1 cellular context compared by ENCODE assay signal in the genomic region with DNA sequence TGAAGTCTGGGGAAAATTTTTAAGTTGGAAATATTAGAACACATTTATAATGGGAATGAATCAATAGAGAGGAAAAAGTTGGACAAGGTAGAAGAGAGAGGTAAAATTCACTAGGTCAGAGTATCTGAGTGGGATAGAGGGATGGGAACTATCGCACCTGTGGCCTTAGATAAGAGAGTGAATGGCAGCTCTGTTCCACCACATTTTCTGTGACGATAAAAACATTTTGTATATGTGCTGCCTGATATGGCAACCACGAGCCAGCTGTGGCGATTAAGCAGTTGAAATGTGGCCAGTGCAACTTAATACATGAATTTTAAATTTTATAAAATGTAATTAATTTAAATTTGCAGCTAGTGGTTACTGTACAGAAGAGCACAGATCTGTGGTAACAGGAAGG.
TF ChIP-seq lines count a peak whose summit lies in the region.

No MANE protein-coding gene starts in this region.

TF ChIP-seq in K562, 482 proteins besides CTCF, POLR2A, EP300 and RAD21 (continued from another document and continues in another):
- TF ChIP-seq, protein P1, sequence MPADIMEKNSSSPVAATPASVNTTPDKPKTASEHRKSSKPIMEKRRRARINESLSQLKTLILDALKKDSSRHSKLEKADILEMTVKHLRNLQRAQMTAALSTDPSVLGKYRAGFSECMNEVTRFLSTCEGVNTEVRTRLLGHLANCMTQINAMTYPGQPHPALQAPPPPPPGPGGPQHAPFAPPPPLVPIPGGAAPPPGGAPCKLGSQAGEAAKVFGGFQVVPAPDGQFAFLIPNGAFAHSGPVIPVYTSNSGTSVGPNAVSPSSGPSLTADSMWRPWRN (IDR thresholded peaks at IDR 0.05; ENCODE audit: low read depth), result peak; percentile 65; the same call in 1 of the 2 replicates
- no peak for TF ChIP-seq TEAD2 (tag; IDR thresholded peaks at IDR 0.05)
- TF ChIP-seq, protein P2, sequence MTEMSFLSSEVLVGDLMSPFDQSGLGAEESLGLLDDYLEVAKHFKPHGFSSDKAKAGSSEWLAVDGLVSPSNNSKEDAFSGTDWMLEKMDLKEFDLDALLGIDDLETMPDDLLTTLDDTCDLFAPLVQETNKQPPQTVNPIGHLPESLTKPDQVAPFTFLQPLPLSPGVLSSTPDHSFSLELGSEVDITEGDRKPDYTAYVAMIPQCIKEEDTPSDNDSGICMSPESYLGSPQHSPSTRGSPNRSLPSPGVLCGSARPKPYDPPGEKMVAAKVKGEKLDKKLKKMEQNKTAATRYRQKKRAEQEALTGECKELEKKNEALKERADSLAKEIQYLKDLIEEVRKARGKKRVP (CRISPR knock-in tag; IDR thresholded peaks at IDR 0.05), result no peak
- no peak for TF ChIP-seq ZNF408 (CRISPR knock-in tag; IDR thresholded peaks at IDR 0.05; ENCODE audit: low read depth)
- no peak for TF ChIP-seq ZNF239 (CRISPR knock-in tag; IDR thresholded peaks at IDR 0.05)
- no peak for TF ChIP-seq ZNF224 (CRISPR knock-in tag; IDR thresholded peaks at IDR 0.05)
- TF ChIP-seq KLF16 (IDR thresholded peaks at IDR 0.05), result peak; percentile 88
- TF ChIP-seq NFIX (CRISPR knock-in tag; IDR thresholded peaks at IDR 0.05; ENCODE audit: low read depth), result no peak
- TF ChIP-seq, protein P3, sequence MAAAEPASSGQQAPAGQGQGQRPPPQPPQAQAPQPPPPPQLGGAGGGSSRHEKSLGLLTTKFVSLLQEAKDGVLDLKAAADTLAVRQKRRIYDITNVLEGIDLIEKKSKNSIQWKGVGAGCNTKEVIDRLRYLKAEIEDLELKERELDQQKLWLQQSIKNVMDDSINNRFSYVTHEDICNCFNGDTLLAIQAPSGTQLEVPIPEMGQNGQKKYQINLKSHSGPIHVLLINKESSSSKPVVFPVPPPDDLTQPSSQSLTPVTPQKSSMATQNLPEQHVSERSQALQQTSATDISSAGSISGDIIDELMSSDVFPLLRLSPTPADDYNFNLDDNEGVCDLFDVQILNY (CRISPR knock-in tag; IDR thresholded peaks at IDR 0.05), result no peak
- peak; percentile 90 for TF ChIP-seq NCOR1 (IDR thresholded peaks at IDR 0.05)
- TF ChIP-seq, protein P4, sequence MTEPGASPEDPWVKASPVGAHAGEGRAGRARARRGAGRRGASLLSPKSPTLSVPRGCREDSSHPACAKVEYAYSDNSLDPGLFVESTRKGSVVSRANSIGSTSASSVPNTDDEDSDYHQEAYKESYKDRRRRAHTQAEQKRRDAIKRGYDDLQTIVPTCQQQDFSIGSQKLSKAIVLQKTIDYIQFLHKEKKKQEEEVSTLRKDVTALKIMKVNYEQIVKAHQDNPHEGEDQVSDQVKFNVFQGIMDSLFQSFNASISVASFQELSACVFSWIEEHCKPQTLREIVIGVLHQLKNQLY (CRISPR knock-in tag; conservative IDR thresholded peaks at IDR 0.05), result no peak
- TF ChIP-seq, protein P5, sequence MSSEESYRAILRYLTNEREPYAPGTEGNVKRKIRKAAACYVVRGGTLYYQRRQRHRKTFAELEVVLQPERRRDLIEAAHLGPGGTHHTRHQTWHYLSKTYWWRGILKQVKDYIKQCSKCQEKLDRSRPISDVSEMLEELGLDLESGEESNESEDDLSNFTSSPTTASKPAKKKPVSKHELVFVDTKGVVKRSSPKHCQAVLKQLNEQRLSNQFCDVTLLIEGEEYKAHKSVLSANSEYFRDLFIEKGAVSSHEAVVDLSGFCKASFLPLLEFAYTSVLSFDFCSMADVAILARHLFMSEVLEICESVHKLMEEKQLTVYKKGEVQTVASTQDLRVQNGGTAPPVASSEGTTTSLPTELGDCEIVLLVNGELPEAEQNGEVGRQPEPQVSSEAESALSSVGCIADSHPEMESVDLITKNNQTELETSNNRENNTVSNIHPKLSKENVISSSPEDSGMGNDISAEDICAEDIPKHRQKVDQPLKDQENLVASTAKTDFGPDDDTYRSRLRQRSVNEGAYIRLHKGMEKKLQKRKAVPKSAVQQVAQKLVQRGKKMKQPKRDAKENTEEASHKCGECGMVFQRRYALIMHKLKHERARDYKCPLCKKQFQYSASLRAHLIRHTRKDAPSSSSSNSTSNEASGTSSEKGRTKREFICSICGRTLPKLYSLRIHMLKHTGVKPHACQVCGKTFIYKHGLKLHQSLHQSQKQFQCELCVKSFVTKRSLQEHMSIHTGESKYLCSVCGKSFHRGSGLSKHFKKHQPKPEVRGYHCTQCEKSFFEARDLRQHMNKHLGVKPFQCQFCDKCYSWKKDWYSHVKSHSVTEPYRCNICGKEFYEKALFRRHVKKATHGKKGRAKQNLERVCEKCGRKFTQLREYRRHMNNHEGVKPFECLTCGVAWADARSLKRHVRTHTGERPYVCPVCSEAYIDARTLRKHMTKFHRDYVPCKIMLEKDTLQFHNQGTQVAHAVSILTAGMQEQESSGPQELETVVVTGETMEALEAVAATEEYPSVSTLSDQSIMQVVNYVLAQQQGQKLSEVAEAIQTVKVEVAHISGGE (CRISPR knock-in tag; IDR thresholded peaks at IDR 0.05), result 0 out of 6 replicates have a peak, but pooled peaks of 1 of the 3 experiments have one; percentile 34
- TF ChIP-seq SMARCA4 (IDR thresholded peaks at IDR 0.05), result peak; percentile 78; the same call in 1 of the 2 replicates
- peak; percentile 93 for TF ChIP-seq PML (IDR thresholded peaks at IDR 0.05; ENCODE audit: low read length)
- TF ChIP-seq, protein P6, sequence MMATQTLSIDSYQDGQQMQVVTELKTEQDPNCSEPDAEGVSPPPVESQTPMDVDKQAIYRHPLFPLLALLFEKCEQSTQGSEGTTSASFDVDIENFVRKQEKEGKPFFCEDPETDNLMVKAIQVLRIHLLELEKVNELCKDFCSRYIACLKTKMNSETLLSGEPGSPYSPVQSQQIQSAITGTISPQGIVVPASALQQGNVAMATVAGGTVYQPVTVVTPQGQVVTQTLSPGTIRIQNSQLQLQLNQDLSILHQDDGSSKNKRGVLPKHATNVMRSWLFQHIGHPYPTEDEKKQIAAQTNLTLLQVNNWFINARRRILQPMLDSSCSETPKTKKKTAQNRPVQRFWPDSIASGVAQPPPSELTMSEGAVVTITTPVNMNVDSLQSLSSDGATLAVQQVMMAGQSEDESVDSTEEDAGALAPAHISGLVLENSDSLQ (IDR thresholded peaks at IDR 0.05), result peak; percentile 93
- no peak for TF ChIP-seq SUPT5H (IDR thresholded peaks at IDR 0.05)
- TF ChIP-seq, protein P7, sequence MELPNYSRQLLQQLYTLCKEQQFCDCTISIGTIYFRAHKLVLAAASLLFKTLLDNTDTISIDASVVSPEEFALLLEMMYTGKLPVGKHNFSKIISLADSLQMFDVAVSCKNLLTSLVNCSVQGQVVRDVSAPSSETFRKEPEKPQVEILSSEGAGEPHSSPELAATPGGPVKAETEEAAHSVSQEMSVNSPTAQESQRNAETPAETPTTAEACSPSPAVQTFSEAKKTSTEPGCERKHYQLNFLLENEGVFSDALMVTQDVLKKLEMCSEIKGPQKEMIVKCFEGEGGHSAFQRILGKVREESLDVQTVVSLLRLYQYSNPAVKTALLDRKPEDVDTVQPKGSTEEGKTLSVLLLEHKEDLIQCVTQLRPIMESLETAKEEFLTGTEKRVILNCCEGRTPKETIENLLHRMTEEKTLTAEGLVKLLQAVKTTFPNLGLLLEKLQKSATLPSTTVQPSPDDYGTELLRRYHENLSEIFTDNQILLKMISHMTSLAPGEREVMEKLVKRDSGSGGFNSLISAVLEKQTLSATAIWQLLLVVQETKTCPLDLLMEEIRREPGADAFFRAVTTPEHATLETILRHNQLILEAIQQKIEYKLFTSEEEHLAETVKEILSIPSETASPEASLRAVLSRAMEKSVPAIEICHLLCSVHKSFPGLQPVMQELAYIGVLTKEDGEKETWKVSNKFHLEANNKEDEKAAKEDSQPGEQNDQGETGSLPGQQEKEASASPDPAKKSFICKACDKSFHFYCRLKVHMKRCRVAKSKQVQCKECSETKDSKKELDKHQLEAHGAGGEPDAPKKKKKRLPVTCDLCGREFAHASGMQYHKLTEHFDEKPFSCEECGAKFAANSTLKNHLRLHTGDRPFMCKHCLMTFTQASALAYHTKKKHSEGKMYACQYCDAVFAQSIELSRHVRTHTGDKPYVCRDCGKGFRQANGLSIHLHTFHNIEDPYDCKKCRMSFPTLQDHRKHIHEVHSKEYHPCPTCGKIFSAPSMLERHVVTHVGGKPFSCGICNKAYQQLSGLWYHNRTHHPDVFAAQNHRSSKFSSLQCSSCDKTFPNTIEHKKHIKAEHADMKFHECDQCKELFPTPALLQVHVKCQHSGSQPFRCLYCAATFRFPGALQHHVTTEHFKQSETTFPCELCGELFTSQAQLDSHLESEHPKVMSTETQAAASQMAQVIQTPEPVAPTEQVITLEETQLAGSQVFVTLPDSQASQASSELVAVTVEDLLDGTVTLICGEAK (IDR thresholded peaks at IDR 0.05), result no peak
- TF ChIP-seq, protein P7 (CRISPR knock-in tag; IDR thresholded peaks at IDR 0.05), result no peak
- peak; percentile 84 for TF ChIP-seq STAT5A (IDR thresholded peaks at IDR 0.05; ENCODE audit: borderline replicate concordance, low read length)
- TF ChIP-seq LARP7 (IDR thresholded peaks at IDR 0.05), result no peak
- TF ChIP-seq BCOR (IDR thresholded peaks at IDR 0.05), result peak; percentile 69; the same call in 1 of the 2 replicates
- TF ChIP-seq, protein P8, sequence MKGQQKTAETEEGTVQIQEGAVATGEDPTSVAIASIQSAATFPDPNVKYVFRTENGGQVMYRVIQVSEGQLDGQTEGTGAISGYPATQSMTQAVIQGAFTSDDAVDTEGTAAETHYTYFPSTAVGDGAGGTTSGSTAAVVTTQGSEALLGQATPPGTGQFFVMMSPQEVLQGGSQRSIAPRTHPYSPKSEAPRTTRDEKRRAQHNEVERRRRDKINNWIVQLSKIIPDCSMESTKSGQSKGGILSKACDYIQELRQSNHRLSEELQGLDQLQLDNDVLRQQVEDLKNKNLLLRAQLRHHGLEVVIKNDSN (CRISPR knock-in tag; IDR thresholded peaks at IDR 0.05), result no peak
- peak; percentile 82 for TF ChIP-seq PHB2 (IDR thresholded peaks at IDR 0.05; ENCODE audit: low read depth)
- TF ChIP-seq CBFA2T3 (IDR thresholded peaks at IDR 0.05), result peak; percentile 96
- no peak for TF ChIP-seq DDX20 (tag; IDR thresholded peaks at IDR 0.05; ENCODE audit: low read depth)
- TF ChIP-seq, protein P9, sequence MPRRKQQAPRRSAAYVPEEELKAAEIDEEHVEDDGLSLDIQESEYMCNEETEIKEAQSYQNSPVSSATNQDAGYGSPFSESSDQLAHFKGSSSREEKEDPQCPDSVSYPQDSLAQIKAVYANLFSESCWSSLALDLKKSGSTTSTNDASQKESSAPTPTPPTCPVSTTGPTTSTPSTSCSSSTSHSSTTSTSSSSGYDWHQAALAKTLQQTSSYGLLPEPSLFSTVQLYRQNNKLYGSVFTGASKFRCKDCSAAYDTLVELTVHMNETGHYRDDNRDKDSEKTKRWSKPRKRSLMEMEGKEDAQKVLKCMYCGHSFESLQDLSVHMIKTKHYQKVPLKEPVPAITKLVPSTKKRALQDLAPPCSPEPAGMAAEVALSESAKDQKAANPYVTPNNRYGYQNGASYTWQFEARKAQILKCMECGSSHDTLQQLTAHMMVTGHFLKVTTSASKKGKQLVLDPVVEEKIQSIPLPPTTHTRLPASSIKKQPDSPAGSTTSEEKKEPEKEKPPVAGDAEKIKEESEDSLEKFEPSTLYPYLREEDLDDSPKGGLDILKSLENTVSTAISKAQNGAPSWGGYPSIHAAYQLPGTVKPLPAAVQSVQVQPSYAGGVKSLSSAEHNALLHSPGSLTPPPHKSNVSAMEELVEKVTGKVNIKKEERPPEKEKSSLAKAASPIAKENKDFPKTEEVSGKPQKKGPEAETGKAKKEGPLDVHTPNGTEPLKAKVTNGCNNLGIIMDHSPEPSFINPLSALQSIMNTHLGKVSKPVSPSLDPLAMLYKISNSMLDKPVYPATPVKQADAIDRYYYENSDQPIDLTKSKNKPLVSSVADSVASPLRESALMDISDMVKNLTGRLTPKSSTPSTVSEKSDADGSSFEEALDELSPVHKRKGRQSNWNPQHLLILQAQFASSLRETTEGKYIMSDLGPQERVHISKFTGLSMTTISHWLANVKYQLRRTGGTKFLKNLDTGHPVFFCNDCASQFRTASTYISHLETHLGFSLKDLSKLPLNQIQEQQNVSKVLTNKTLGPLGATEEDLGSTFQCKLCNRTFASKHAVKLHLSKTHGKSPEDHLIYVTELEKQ (CRISPR knock-in tag; IDR thresholded peaks at IDR 0.05), result no peak
- peak; percentile 60 for TF ChIP-seq HDAC3 (IDR thresholded peaks at IDR 0.05; ENCODE audit: borderline replicate concordance, partially characterized antibody)
- no peak for TF ChIP-seq NFYB (IDR thresholded peaks at IDR 0.05; ENCODE audit: extremely low read depth, insufficient read length)
- TF ChIP-seq, protein P10, sequence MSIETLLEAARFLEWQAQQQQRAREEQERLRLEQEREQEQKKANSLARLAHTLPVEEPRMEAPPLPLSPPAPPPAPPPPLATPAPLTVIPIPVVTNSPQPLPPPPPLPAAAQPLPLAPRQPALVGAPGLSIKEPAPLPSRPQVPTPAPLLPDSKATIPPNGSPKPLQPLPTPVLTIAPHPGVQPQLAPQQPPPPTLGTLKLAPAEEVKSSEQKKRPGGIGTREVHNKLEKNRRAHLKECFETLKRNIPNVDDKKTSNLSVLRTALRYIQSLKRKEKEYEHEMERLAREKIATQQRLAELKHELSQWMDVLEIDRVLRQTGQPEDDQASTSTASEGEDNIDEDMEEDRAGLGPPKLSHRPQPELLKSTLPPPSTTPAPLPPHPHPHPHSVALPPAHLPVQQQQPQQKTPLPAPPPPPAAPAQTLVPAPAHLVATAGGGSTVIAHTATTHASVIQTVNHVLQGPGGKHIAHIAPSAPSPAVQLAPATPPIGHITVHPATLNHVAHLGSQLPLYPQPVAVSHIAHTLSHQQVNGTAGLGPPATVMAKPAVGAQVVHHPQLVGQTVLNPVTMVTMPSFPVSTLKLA (conservative IDR thresholded peaks at IDR 0.05), result no peak
- no peak for TF ChIP-seq SRSF7 (optimal IDR thresholded peaks at IDR 0.05; ENCODE audit: low read depth, low read length)
- TF ChIP-seq POLR2AphosphoS5 (IDR thresholded peaks at IDR 0.05; ENCODE audit: control insufficient read depth, insufficient read depth, low read depth, low read length), result peak; percentile 82
- no peak for TF ChIP-seq SETDB1 (IDR thresholded peaks at IDR 0.05; ENCODE audit: low read length)
- TF ChIP-seq SRSF3 (IDR thresholded peaks at IDR 0.05; ENCODE audit: insufficient read depth, low read length), result no peak
- TF ChIP-seq MTF1 (CRISPR knock-in tag; IDR thresholded peaks at IDR 0.05; ENCODE audit: borderline replicate concordance), result no peak
